Comparison of ENCODE assay signal across 8 cellular contexts in genomic region chr1:218473527-218473926, GRCh38.
A peak's percentile ranks its signal among the peaks of the same experiment; 100 is the strongest.
DNase-seq lines count a peak whose midpoint lies in the region; ATAC-seq lines count a peak whose summit lies in the region.

No MANE protein-coding gene starts in this region.

- ATAC-seq in GM18511 (IDR thresholded peaks at IDR 0.05; ENCODE audit: unreplicated experiment) (peak; percentile 82), HG02884 (IDR thresholded peaks at IDR 0.05; ENCODE audit: unreplicated experiment) (peak; percentile 71), GM21717 (IDR thresholded peaks at IDR 0.05; ENCODE audit: unreplicated experiment) (no peak)

- H3K4me3 ChIP-seq in SJSA1, result no peak overlapping the region

- H3K4me1 ChIP-seq in SJSA1 (replicated peaks), result peaks cover 51% of the 10 kb centered on the region

- H3K9me3 ChIP-seq in SJSA1 (replicated peaks), result no peaks in the 10 kb centered on the region

- no peaks in the 10 kb centered on the region for H3K36me3 ChIP-seq in SJSA1

- DNase-seq in SJSA1 (ENCODE audit: low read depth in 1 of 2, low spot score in 2 of 2), result no peak
- DNase-seq in myocyte (ENCODE audit: low read depth), result peak; percentile 33
- no peak for DNase-seq in AG08395 (ENCODE audit: low spot score)
- DNase-seq in NCI-H2029 treated with DMSO at 0.1 percent for 48 hours (lab: John Stamatoyannopoulos, UW), result no peak
- no peak for DNase-seq in iPS-NIHi7 (ENCODE audit: extremely low spot score)

- peak overlapping the region; percentile 44 for H3K27ac ChIP-seq in SJSA1

- no peaks in the 10 kb centered on the region for H3K27me3 ChIP-seq in SJSA1 (replicated peaks)
